Comparison of ENCODE assay signal across 20 cellular contexts in the genomic region with DNA sequence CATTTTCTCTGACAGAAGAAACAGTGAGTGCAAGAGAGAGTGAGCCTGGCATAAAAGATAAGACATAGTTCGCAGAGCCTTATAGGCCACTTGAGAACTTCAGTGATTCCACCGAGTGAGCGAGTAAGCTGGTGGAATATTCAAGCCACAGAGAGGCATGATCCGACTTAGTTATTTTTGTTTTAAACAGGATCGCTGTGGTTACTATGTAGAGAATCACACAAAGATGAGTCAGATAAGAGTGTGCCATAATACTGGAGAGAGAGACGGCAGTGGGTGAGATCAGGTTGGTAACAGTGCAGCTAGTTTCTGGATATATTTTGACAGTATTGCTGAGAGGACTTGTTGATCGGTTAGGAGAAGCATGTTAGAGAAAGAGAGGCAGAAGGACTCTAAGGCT.
DNase-seq lines count a peak whose midpoint lies in the region; ATAC-seq and TF ChIP-seq lines count a peak whose summit lies in the region.
"Had no signal": no experiment of that assay in that cellular context is flagged by ENCODE, and none has a peak within 500 bp of the region (broad histone marks: within the 10 kb centered on the region; RNA-seq: fewer than 3 reads in every experiment).

No MANE protein-coding gene starts in this region.

- no peak overlapping the region for H3K27ac Mint-ChIP-seq in activated CD4-positive, alpha-beta T cell treated with anti-CD3 and anti-CD28 coated beads, Interleukin-2, amount 10 ng/mL, durations not matched to agents 7 days and 5 days
- H3K27ac Mint-ChIP-seq: activated CD4-positive, alpha-beta memory T cell treated with anti-CD3 and anti-CD28 coated beads, Interleukin-2, amount 10 ng/mL, durations not matched to agents 7 days and 5 days; natural killer cell; progenitor cell of endocrine pancreas; stimulated activated naive B cell treated with anti-CD40 and anti-IgM and Interleukin-4, amounts not matched to agents 10 μg/mL and 1 μg/mL and 100 μg/mL, for 72 hours had no signal

- no peaks in the 10 kb centered on the region for H3K9me2 ChIP-seq in hepatocyte (replicated peaks; ENCODE audit: insufficient read depth)

- no peaks in the 10 kb centered on the region for H3K27me3 Mint-ChIP-seq in activated CD4-positive, alpha-beta T cell treated with anti-CD3 and anti-CD28 coated beads, Interleukin-2, amount 10 ng/mL, durations not matched to agents 7 days and 5 days
- H3K27me3 Mint-ChIP-seq: activated CD4-positive, alpha-beta memory T cell treated with anti-CD3 and anti-CD28 coated beads, Interleukin-2, amount 10 ng/mL, durations not matched to agents 7 days and 5 days; progenitor cell of endocrine pancreas had no signal

- H3K27ac ChIP-seq in ACC112 (ENCODE audit: low read depth, low read length), result no peak overlapping the region
- no peak overlapping the region for H3K27ac ChIP-seq in hepatocyte
- H3K27ac ChIP-seq: adrenal gland, upper lobe of right lung had no signal

- CTCF ChIA-PET in activated CD4-positive, alpha-beta T cell treated with anti-CD3 and anti-CD28 coated beads, Interleukin-2, amount 10 ng/mL, durations not matched to agents 7 days and 5 days (lab: Charles Lee), result no interaction called here

- no peaks in the 10 kb centered on the region for H3K9me3 ChIP-seq in adipocyte (ENCODE audit: control insufficient read depth, low read length)
- H3K9me3 ChIP-seq in hepatocyte (ENCODE audit: low read depth), result peaks cover 3% of the 10 kb centered on the region
- H3K9me3 ChIP-seq: adrenal gland, Caco-2, upper lobe of right lung had no signal

- peak overlapping the region; percentile 55 for H2AFZ ChIP-seq in ACC112 (ENCODE audit: low read length, unreplicated experiment)
- H2AFZ ChIP-seq in hepatocyte, result peak overlapping the region; percentile 8

- POLR2A ChIA-PET in activated CD4-positive, alpha-beta T cell treated with anti-CD3 and anti-CD28 coated beads, Interleukin-2, amount 10 ng/mL, durations not matched to agents 7 days and 5 days (lab: Charles Lee), result no interaction called here

- H3K27me3 ChIP-seq in ACC112 (ENCODE audit: insufficient read depth, low read length) (no peaks in the 10 kb centered on the region), adipocyte (replicated peaks; ENCODE audit: control insufficient read depth, insufficient read depth, low read length) (no peaks in the 10 kb centered on the region), hepatocyte (no peaks in the 10 kb centered on the region)
- H3K27me3 ChIP-seq: adrenal gland, upper lobe of right lung had no signal

- H3K36me3 ChIP-seq in ACC112 (ENCODE audit: insufficient read depth, low read length) (no peaks in the 10 kb centered on the region), adipocyte (ENCODE audit: control insufficient read depth, insufficient read depth, low read length, severe bottlenecking) (no peaks in the 10 kb centered on the region), hepatocyte (replicated peaks; ENCODE audit: insufficient read depth, low read depth) (no peaks in the 10 kb centered on the region)
- H3K36me3 ChIP-seq: adrenal gland, upper lobe of right lung had no signal

- H3K9ac ChIP-seq in adipocyte (ENCODE audit: low read length), result no peak overlapping the region

- H3K4me2 ChIP-seq in hepatocyte, result no peak overlapping the region

- ATAC-seq in HG02623 (IDR thresholded peaks at IDR 0.05; ENCODE audit: unreplicated experiment) (no peak), GM19395 (IDR thresholded peaks at IDR 0.05; ENCODE audit: unreplicated experiment) (no peak)
- ATAC-seq: HCT116; natural killer cell; stimulated activated naive B cell treated with anti-CD40 and anti-IgM and Interleukin-4, amounts not matched to agents 10 μg/mL and 1 μg/mL and 100 μg/mL, for 72 hours; upper lobe of right lung had no signal

- no peaks in the 10 kb centered on the region for H3K4me1 Mint-ChIP-seq in activated CD4-positive, alpha-beta T cell treated with anti-CD3 and anti-CD28 coated beads, Interleukin-2, amount 10 ng/mL, durations not matched to agents 7 days and 5 days
- H3K4me1 Mint-ChIP-seq: activated CD4-positive, alpha-beta memory T cell treated with anti-CD3 and anti-CD28 coated beads, Interleukin-2, amount 10 ng/mL, durations not matched to agents 7 days and 5 days; natural killer cell; stimulated activated naive B cell treated with anti-CD40 and anti-IgM and Interleukin-4, amounts not matched to agents 10 μg/mL and 1 μg/mL and 100 μg/mL, for 72 hours had no signal

- H3K4me3 ChIP-seq in ACC112 (ENCODE audit: low read depth, low read length) (no peak overlapping the region), adipocyte (ENCODE audit: low read length) (no peak overlapping the region), hepatocyte (no peak overlapping the region)
- H3K4me3 ChIP-seq: adrenal gland, lung, upper lobe of right lung had no signal

- H3K79me2 ChIP-seq in ACC112 (ENCODE audit: control insufficient read depth, insufficient read depth, low read length, unreplicated experiment) (no peaks in the 10 kb centered on the region), hepatocyte (no peaks in the 10 kb centered on the region)

- no peak for TF ChIP-seq CTCF in hepatocyte (IDR thresholded peaks at IDR 0.05; ENCODE audit: poor library complexity)

- no peaks in the 10 kb centered on the region for H3K36me3 Mint-ChIP-seq in activated CD4-positive, alpha-beta T cell treated with anti-CD3 and anti-CD28 coated beads, Interleukin-2, amount 10 ng/mL, durations not matched to agents 7 days and 5 days (ENCODE audit: low read depth)
- H3K36me3 Mint-ChIP-seq: natural killer cell; stimulated activated naive B cell treated with anti-CD40 and anti-IgM and Interleukin-4, amounts not matched to agents 10 μg/mL and 1 μg/mL and 100 μg/mL, for 72 hours had no signal

- H3K4me3 Mint-ChIP-seq in activated CD4-positive, alpha-beta T cell treated with anti-CD3 and anti-CD28 coated beads, Interleukin-2, amount 10 ng/mL, durations not matched to agents 7 days and 5 days, result no peak overlapping the region
- H3K4me3 Mint-ChIP-seq: activated CD4-positive, alpha-beta memory T cell treated with anti-CD3 and anti-CD28 coated beads, Interleukin-2, amount 10 ng/mL, durations not matched to agents 7 days and 5 days; natural killer cell; stimulated activated naive B cell treated with anti-CD40 and anti-IgM and Interleukin-4, amounts not matched to agents 10 μg/mL and 1 μg/mL and 100 μg/mL, for 72 hours had no signal

- no peaks in the 10 kb centered on the region for H3K9me3 Mint-ChIP-seq in activated CD4-positive, alpha-beta T cell treated with anti-CD3 and anti-CD28 coated beads, Interleukin-2, amount 10 ng/mL, durations not matched to agents 7 days and 5 days
- H3K9me3 Mint-ChIP-seq: activated CD4-positive, alpha-beta memory T cell treated with anti-CD3 and anti-CD28 coated beads, Interleukin-2, amount 10 ng/mL, durations not matched to agents 7 days and 5 days had no signal

- WGBS in hepatocyte (ENCODE audit: low lambda C conversion rate, missing lambda C conversion rate), result 77% methylated on average over 7 of the region's 7 CpGs

- no peaks in the 10 kb centered on the region for H3K4me1 ChIP-seq in ACC112 (ENCODE audit: control insufficient read depth, insufficient read depth, low read length, unreplicated experiment)
- peaks cover 5% of the 10 kb centered on the region for H3K4me1 ChIP-seq in adipocyte (ENCODE audit: control insufficient read depth, insufficient read depth, low read length)
- no peaks in the 10 kb centered on the region for H3K4me1 ChIP-seq in hepatocyte (ENCODE audit: insufficient read depth)
- H3K4me1 ChIP-seq: adrenal gland, Caco-2 had no signal

- H4K20me1 ChIP-seq in hepatocyte (ENCODE audit: insufficient read depth, poor library complexity, severe bottlenecking), result no peaks in the 10 kb centered on the region

- peak; percentile 56 for DNase-seq in HCEC 1CT
- DNase-seq in adipocyte (ENCODE audit: low read depth), result peak; percentile 9
- no peak for DNase-seq in hepatocyte (ENCODE audit: low spot score)
- no peak for DNase-seq in NCI-H187 treated with DMSO at 0.1 percent for 48 hours (lab: John Stamatoyannopoulos, UW)
- no peak for DNase-seq in activated CD4-positive, alpha-beta T cell treated with anti-CD3 and anti-CD28 coated beads, Interleukin-2, amount 10 ng/mL, durations not matched to agents 7 days and 5 days
- DNase-seq: activated CD4-positive, alpha-beta memory T cell treated with anti-CD3 and anti-CD28 coated beads, Interleukin-2, amount 10 ng/mL, durations not matched to agents 7 days and 5 days; adrenal gland; Caco-2; GDM1; KG1; natural killer cell; NCI-H1105 treated with DMSO at 0.1 percent for 48 hours; stimulated activated naive B cell treated with anti-CD40 and anti-IgM and Interleukin-4, amounts not matched to agents 10 μg/mL and 1 μg/mL and 100 μg/mL, for 72 hours; upper lobe of right lung had no signal

Comparison
In these comparisons a context has a peak if more than half of its experiments do, and no peak if none do; other contexts are left out.
1. DNase-seq: peak in HCEC 1CT (single experiment) and adipocyte (single experiment); none in hepatocyte (single experiment), NCI-H187 treated with DMSO at 0.1 percent for 48 hours (single experiment) and activated CD4-positive, alpha-beta T cell treated with anti-CD3 and anti-CD28 coated beads, Interleukin-2, amount 10 ng/mL, durations not matched to agents 7 days and 5 days (single experiment).